In the genomic region with DNA sequence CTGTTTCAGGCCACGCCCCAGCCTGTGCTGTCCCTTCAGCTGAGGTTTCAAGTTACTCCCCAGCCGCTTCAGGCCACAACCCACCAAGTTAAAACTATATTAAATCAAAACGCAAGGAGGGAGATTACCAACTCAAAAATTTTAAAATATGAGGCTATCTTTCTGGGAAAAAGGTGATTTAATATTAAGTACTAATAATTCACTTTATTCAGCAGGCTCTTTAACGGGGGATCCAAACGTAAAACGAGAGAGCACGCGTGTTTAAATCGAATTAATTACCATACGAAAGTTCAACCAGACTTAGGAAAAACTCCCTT, we compare ENCODE assay signal across 8 cellular contexts. TPM values are rescaled to one million over a fixed set of nuclear protein-coding genes. Genes with fewer than 3 reads are reported as not detected.
DNase-seq lines count a peak whose midpoint lies in the region; ATAC-seq and TF ChIP-seq lines count a peak whose summit lies in the region.

No MANE protein-coding gene starts in this region.

- H3K9me3 Mint-ChIP-seq in MCF 10A (ENCODE audit: unreplicated experiment) (peaks cover 8% of the 10 kb centered on the region), type B pancreatic cell (no peaks in the 10 kb centered on the region)

- peak; percentile 73 for ATAC-seq in GM19463 (IDR thresholded peaks at IDR 0.05; ENCODE audit: unreplicated experiment)
- peak; percentile 60 for ATAC-seq in HG03442 (IDR thresholded peaks at IDR 0.05; ENCODE audit: unreplicated experiment)
- peak; percentile 82 for ATAC-seq in left colon

- BruUV-seq in MCF 10A (replicated peaks; lab: Mats Ljungman, UMichigan): no TSS peak

- H3K36me3 Mint-ChIP-seq in MCF 10A (ENCODE audit: insufficient read depth, unreplicated experiment) (no peaks in the 10 kb centered on the region), type B pancreatic cell (no peaks in the 10 kb centered on the region)

- H3K4me3 Mint-ChIP-seq in MCF 10A (ENCODE audit: unreplicated experiment) (peak overlapping the region; percentile 68), type B pancreatic cell (peak overlapping the region; percentile 83)

- TF ChIP-seq CTCF in C4-2B (conservative IDR thresholded peaks at IDR 0.05): peak; percentile 53; the same call in 1 of the 2 replicates
- TF ChIP-seq CTCF in MCF 10A (IDR thresholded peaks at IDR 0.05; ENCODE audit: unreplicated experiment): no peak
- no peak for TF ChIP-seq CTCF in type B pancreatic cell (conservative IDR thresholded peaks at IDR 0.05)

- H3K4me1 Mint-ChIP-seq in MCF 10A (ENCODE audit: insufficient read depth, unreplicated experiment) (peaks cover 26% of the 10 kb centered on the region), type B pancreatic cell (ENCODE audit: unreplicated experiment) (peaks cover 31% of the 10 kb centered on the region)

- H3K27ac Mint-ChIP-seq in MCF 10A (ENCODE audit: low read depth, unreplicated experiment) (peak overlapping the region; percentile 68), type B pancreatic cell (peak overlapping the region; percentile 89)

- CTCF ChIA-PET in MCF 10A (lab: Yijun Ruan, JAX): interaction anchor here (0.6 to 5.3 kb wide), 31 partner anchors 9 to 1285 kb away, joined by 3 to 71 read pairs (median 7); a partner anchor contains a TSS

- POLR2A ChIA-PET in MCF 10A (lab: Yijun Ruan, JAX): interaction anchor here (0.7 to 3.3 kb wide), 11 partner anchors 14 to 778 kb away, joined by 3 to 24 read pairs (median 4); no protein-coding TSS in a partner anchor

- H3K27me3 Mint-ChIP-seq in MCF 10A (ENCODE audit: insufficient read depth, unreplicated experiment) (no peaks in the 10 kb centered on the region), type B pancreatic cell (peaks cover 3% of the 10 kb centered on the region)

- H3K27ac ChIP-seq in C4-2B: no peak overlapping the region

- intact Hi-C loops in MCF 10A (cut with micrococcal nuclease) (loop anchor here (1.0 to 2.0 kb wide), 4 partner anchors 27 to 115 kb away; no protein-coding TSS in a partner anchor), left colon (cut with DNase I, micrococcal nuclease) (no loop called here)

- DNase-seq in MCF 10A (ENCODE audit: unreplicated experiment): peak; percentile 83
- DNase-seq in left colon: peak; percentile 73 to 82
- no peak for DNase-seq in type B pancreatic cell (ENCODE audit: extremely low spot score, unreplicated experiment)
- DNase-seq in kidney glomerular epithelial cell (lab: John Stamatoyannopoulos, UW): no peak
- no peak for DNase-seq in NK-92 (lab: John Stamatoyannopoulos, UW; ENCODE audit: unreplicated experiment)

RNA-seq across cellular contexts. Expression of a gene that starts 1.2 kb away (rescaled TPM):
- total RNA-seq in MCF 10A (2022) (not detected in 2 replicates), left colon (10 to 100 TPM in 1 of 2 donors, 1 to 10 TPM in 1; 7.8 to 14.0 TPM), type B pancreatic cell (ENCODE audit: low replicate concordance) (0.63 and 1.0 TPM in 2 replicates)

RNA-seq across cellular contexts. Expression of a gene that starts 20.3 kb away (rescaled TPM):
- total RNA-seq in MCF 10A (2022) (0.42 and 0.49 TPM in 2 replicates), left colon (100 to 1,000 TPM; 184 to 193 TPM), type B pancreatic cell (ENCODE audit: low replicate concordance) (11.3 and 13.7 TPM in 2 replicates)

Comparison
In these comparisons a context has a peak if more than half of its experiments do, and no peak if none do; other contexts are left out.
1. DNase-seq: peak in MCF 10A (single experiment) and left colon (2 of 2); none in type B pancreatic cell (single experiment), kidney glomerular epithelial cell (single experiment) and NK-92 (single experiment).
2. RNA of a gene that starts 20.3 kb away (total RNA-seq): 184 to 193 TPM in left colon; 11.3 to 13.7 TPM in type B pancreatic cell and 0.42 to 0.49 TPM in MCF 10A; every median in the first group is over 10 times any median in the second.
3. Peak in every context shown above with its lines, with median percentiles within 50 percentile points of each other: ATAC-seq.